Comparison of ENCODE assay signal across 10 cellular contexts in the genomic region with DNA sequence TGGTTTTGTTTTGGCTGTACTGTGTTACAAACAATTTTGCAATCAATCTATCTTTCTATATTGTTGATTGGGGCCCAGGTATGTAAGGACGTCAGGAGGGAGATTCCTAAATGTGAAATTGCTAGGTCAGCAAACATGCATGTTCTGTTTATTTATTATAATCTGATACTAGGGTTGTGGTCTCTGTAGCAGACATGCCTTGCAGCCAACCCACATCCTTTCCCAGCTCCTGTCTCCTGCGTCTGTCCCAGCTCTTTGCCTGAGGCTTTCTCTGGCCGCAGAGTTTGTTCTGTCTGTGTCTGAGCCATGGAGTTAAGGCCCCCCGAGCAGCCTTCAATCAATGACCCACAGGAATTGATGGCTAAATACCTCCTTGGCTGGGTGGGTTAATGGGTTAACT.
"Had no signal": no experiment of that assay in that cellular context is flagged by ENCODE, and none has a peak within 500 bp of the region (broad histone marks: within the 10 kb centered on the region; RNA-seq: fewer than 3 reads in every experiment).

No MANE protein-coding gene starts in this region.

- ATAC-seq: esophagus mucosa; left colon; natural killer cell treated with Interleukin-12 subunit alpha and Interleukin-12 subunit beta and Interleukin-15 and Interleukin-18, amount 100 ng/mL, for 72 hours had no signal

- H3K9me3 ChIP-seq: testis had no signal

- H3K4me3 ChIP-seq: dorsolateral prefrontal cortex, testis had no signal

- H3K27ac ChIP-seq: dorsolateral prefrontal cortex, testis had no signal

- DNase-seq: activated CD4-positive, alpha-beta T cell treated with anti-CD3 and anti-CD28 coated beads, Interleukin-2, amount 50 U/mL, for 4 hours; activated CD4-positive, CD25-positive, alpha-beta regulatory T cell treated with anti-CD3 and anti-CD28 coated beads, Interleukin-2, amount 50 U/mL, for 72 hours; activated effector memory CD4-positive, alpha-beta T cell treated with Interleukin-2 at 50 U/mL for 16 hours; activated T-cell treated with anti-CD3 and anti-CD28 coated beads, Interleukin-2, amount 50 U/mL, for 1 hour; dorsolateral prefrontal cortex; left colon; stimulated activated CD4-positive, alpha-beta T cell treated with anti-CD3 and anti-CD28 coated beads, Interleukin-4, amount 100 ng/mL, for 24 hours; testis had no signal

- H3K27me3 ChIP-seq: dorsolateral prefrontal cortex, testis had no signal

- H3K4me1 ChIP-seq: testis had no signal
